ENCODE assay signal across 11 cellular contexts in genomic region chr1:47703981-47704596, GRCh38.
DNase-seq lines count a peak whose midpoint lies in the region; ATAC-seq and TF ChIP-seq lines count a peak whose summit lies in the region.
"Had no signal": no experiment of that assay in that cellular context is flagged by ENCODE, and none has a peak within 500 bp of the region (broad histone marks: within the 10 kb centered on the region; RNA-seq: fewer than 3 reads in every experiment).

No MANE protein-coding gene starts in this region.

- H3K9ac ChIP-seq in GM23248, result no peak overlapping the region

- H3F3A ChIP-seq in GM23248 (ENCODE audit: insufficient read depth), result peaks cover 13% of the 10 kb centered on the region; the same call in 1 of the 2 replicates

- peaks cover 37% of the 10 kb centered on the region for H3K27me3 ChIP-seq in GM23248 (replicated peaks; ENCODE audit: insufficient read depth)
- peaks cover 47% of the 10 kb centered on the region for H3K27me3 ChIP-seq in foreskin keratinocyte
- H3K27me3 ChIP-seq: ovary had no signal

- no peak overlapping the region for H3K27ac ChIP-seq in GM23248
- H3K27ac ChIP-seq in foreskin keratinocyte, result no peak overlapping the region
- H3K27ac ChIP-seq: ovary had no signal

- no peak overlapping the region for H3K4me2 ChIP-seq in GM23248 (ENCODE audit: unreplicated experiment)

- peak; percentile 8; the same call in 1 of the 2 replicates for TF ChIP-seq CTCF in AG09319 (IDR thresholded peaks at IDR 0.05; ENCODE audit: low read depth, low read length)
- peak; percentile 52 for TF ChIP-seq CTCF in foreskin keratinocyte (conservative IDR thresholded peaks at IDR 0.05)
- TF ChIP-seq CTCF in GM10248 (IDR thresholded peaks at IDR 0.05; ENCODE audit: control extremely low read depth, extremely low read depth, low read depth, missing control alignments), result no peak

- H4K20me1 ChIP-seq in GM23248 (ENCODE audit: insufficient read depth), result no peaks in the 10 kb centered on the region

- H3K4me3 ChIP-seq in GM23248, result no peak overlapping the region
- H3K4me3 ChIP-seq: ovary had no signal

- H3K79me2 ChIP-seq in GM23248 (ENCODE audit: insufficient read depth), result no peaks in the 10 kb centered on the region

- POLR2A ChIA-PET in GM10248 (lab: Yijun Ruan, JAX), result no interaction called here

- in situ Hi-C loops in GM23248 (cut with MboI), result loop anchor here (10.0 kb wide), 1 partner anchor 259 kb away; no protein-coding TSS in a partner anchor
- in situ Hi-C loops in SK-MEL-5 (cut with HindIII; ENCODE audit: low pct_unique_long_range_greater_than_20kb, low sequenced_read_pairs), result no loop called here

- peak; percentile 37 for DNase-seq in AG09319 (ENCODE audit: extremely low read depth, low read depth)
- peak; percentile 91 for DNase-seq in GM23248
- peak; percentile 47 for DNase-seq in SK-MEL-5 (ENCODE audit: low read depth, low spot score)
- DNase-seq in foreskin keratinocyte, result peak in 1 of 2 donors; percentile 39
- no peak for DNase-seq in GM10248 (ENCODE audit: extremely low spot score)
- no peak for DNase-seq in AML-193 (lab: John Stamatoyannopoulos, UW)
- no peak for DNase-seq in 8988T
- no peak for DNase-seq in GF-D8 (lab: John Stamatoyannopoulos, UW)
- DNase-seq: activated CD4-positive, alpha-beta T cell treated with anti-CD3 and anti-CD28 coated beads for 36 hours; NCI-H446; ovary had no signal

- H3K4me1 ChIP-seq in GM23248 (ENCODE audit: insufficient read depth), result peaks cover 15% of the 10 kb centered on the region
- H3K4me1 ChIP-seq in foreskin keratinocyte, result no peaks in the 10 kb centered on the region

- H3K9me2 ChIP-seq in GM23248 (ENCODE audit: insufficient read depth), result no peaks in the 10 kb centered on the region

- H2AFZ ChIP-seq in GM23248, result no peak overlapping the region

- H3K9me3 ChIP-seq in GM23248 (ENCODE audit: low read depth), result no peaks in the 10 kb centered on the region

- no peaks in the 10 kb centered on the region for H3K36me3 ChIP-seq in GM23248 (ENCODE audit: low read depth)
- H3K36me3 ChIP-seq: ovary had no signal

- peak; percentile 61 for ATAC-seq in foreskin keratinocyte
- ATAC-seq: activated CD4-positive, alpha-beta T cell treated with anti-CD3 and anti-CD28 coated beads for 36 hours had no signal

- CTCF ChIA-PET in GM10248 (lab: Yijun Ruan, JAX), result interaction anchor here (1.0 to 2.6 kb wide), 4 partner anchors 14 to 268 kb away, joined by 4 to 15 read pairs (median 6); partner anchors contain the start of gene FOXD2

- WGBS in GM23248 (ENCODE audit: low coverage in 1 of 2, low lambda C conversion rate in 2 of 2, missing lambda C conversion rate in 2 of 2), 2 experiments, result 24 to 25% methylated on average over 8 of the region's 8 CpGs

Comparison
In these comparisons a context has a peak if more than half of its experiments do, and no peak if none do; other contexts are left out.
1. DNase-seq: peak in AG09319 (single experiment), GM23248 (single experiment) and SK-MEL-5 (single experiment); none in GM10248 (single experiment), AML-193 (0 of 2), 8988T (single experiment) and GF-D8 (single experiment).